Comparison of ENCODE assay signal across 22 cellular contexts in genomic region chr17:35053204-35053603, GRCh38. TPM values are rescaled to one million over a fixed set of nuclear protein-coding genes. Genes with fewer than 3 reads are reported as not detected.
DNase-seq lines count a peak whose midpoint lies in the region; ATAC-seq, FAIRE-seq and TF ChIP-seq lines count a peak whose summit lies in the region.
"Had no signal": no experiment of that assay in that cellular context is flagged by ENCODE, and none has a peak within 500 bp of the region (broad histone marks: within the 10 kb centered on the region; RNA-seq: fewer than 3 reads in every experiment).

No MANE protein-coding gene starts in this region.

- TF ChIP-seq RAD21 in SK-N-SH (IDR thresholded peaks at IDR 0.05; ENCODE audit: low read length), result no peak

- H2AFZ ChIP-seq in SK-N-SH (ENCODE audit: low read depth) (no peak overlapping the region), astrocyte (ENCODE audit: low read depth, low read length) (no peak overlapping the region)
- H2AFZ ChIP-seq: parathyroid adenoma, PC-9 had no signal

- POLR2A ChIA-PET in SK-N-SH (lab: Yijun Ruan, JAX), result no interaction called here
- POLR2A ChIA-PET in CD8-positive, alpha-beta T cell (lab: Charles Lee), result interaction anchor here (1.3 to 2.0 kb wide), 2 partner anchors 10 to 30 kb away, joined by 4 to 11 read pairs; partner anchors contain the start of gene RFFL
- POLR2A ChIA-PET in naive thymus-derived CD8-positive, alpha-beta T cell (lab: Charles Lee), result interaction anchor here (1.2 to 3.4 kb wide), 7 partner anchors 10 to 92 kb away, joined by 3 to 41 read pairs (median 4); partner anchors contain the start of genes CCT6B, RAD51D, RFFL and ZNF830

- no peak for TF ChIP-seq CTCF in SK-N-SH (IDR thresholded peaks at IDR 0.05)
- no peak for TF ChIP-seq CTCF in CD8-positive, alpha-beta T cell (IDR thresholded peaks at IDR 0.05)
- TF ChIP-seq CTCF in astrocyte (IDR thresholded peaks at IDR 0.05; ENCODE audit: insufficient read depth, low read depth, low read length), result no peak
- no peak for TF ChIP-seq CTCF in esophagus muscularis mucosa (IDR thresholded peaks at IDR 0.05)

- no peak for TF ChIP-seq POLR2A in esophagus muscularis mucosa (IDR thresholded peaks at IDR 0.05; ENCODE audit: low read depth)

- no peaks in the 10 kb centered on the region for H3K27me3 Mint-ChIP-seq in CD8-positive, alpha-beta T cell (ENCODE audit: low read depth)
- H3K27me3 Mint-ChIP-seq in astrocyte (ENCODE audit: low read depth, unreplicated experiment), result no peaks in the 10 kb centered on the region
- H3K27me3 Mint-ChIP-seq in naive thymus-derived CD8-positive, alpha-beta T cell, result no peaks in the 10 kb centered on the region
- H3K27me3 Mint-ChIP-seq: activated naive CD8-positive, alpha-beta T cell treated with anti-CD3 and anti-CD28 coated beads, Interleukin-2, amount 10 ng/mL, durations not matched to agents 7 days and 5 days had no signal

- ATAC-seq in SK-N-SH treated with all-trans-retinoic acid at 6 μM for 48 hours, result no peak
- ATAC-seq in CD8-positive, alpha-beta T cell, result no peak
- no peak for ATAC-seq in naive thymus-derived CD8-positive, alpha-beta T cell
- ATAC-seq in HG02642 (IDR thresholded peaks at IDR 0.05; ENCODE audit: poor library complexity, unreplicated experiment), result no peak
- ATAC-seq in HG03039 (IDR thresholded peaks at IDR 0.05; ENCODE audit: unreplicated experiment), result no peak

- H3K4me2 ChIP-seq in SK-N-SH (peak overlapping the region; percentile 29; the same call in 1 of the 2 replicates), astrocyte (ENCODE audit: low read length) (peak overlapping the region; percentile 66)
- H3K4me2 ChIP-seq: PC-9 had no signal

- H3K4me1 Mint-ChIP-seq in CD8-positive, alpha-beta T cell (ENCODE audit: low read depth), result peaks cover 82% of the 10 kb centered on the region
- peaks cover 30% of the 10 kb centered on the region for H3K4me1 Mint-ChIP-seq in astrocyte (ENCODE audit: low read depth, unreplicated experiment)
- peaks cover 46 to 87% (median 82%) of the 10 kb centered on the region in 4 donors for H3K4me1 Mint-ChIP-seq in naive thymus-derived CD8-positive, alpha-beta T cell

- H3K4me1 ChIP-seq in SK-N-SH (ENCODE audit: control insufficient read depth in 1 of 2, insufficient read depth in 2 of 2, low read depth in 1 of 2, low read length in 1 of 2), result peaks cover 0 to 3% of the 10 kb centered on the region in 2 experiments; a peak in 1 of 4 replicates
- peaks cover 58% of the 10 kb centered on the region for H3K4me1 ChIP-seq in CD8-positive, alpha-beta T cell (ENCODE audit: insufficient read depth, low read length)
- H3K4me1 ChIP-seq in astrocyte (ENCODE audit: insufficient read depth, low read length), result peaks cover 23% of the 10 kb centered on the region
- peaks cover 0 to 23% (median 20%) of the 10 kb centered on the region in 4 donors for H3K4me1 ChIP-seq in esophagus muscularis mucosa

- peaks cover 18% of the 10 kb centered on the region for H3K36me3 Mint-ChIP-seq in CD8-positive, alpha-beta T cell
- H3K36me3 Mint-ChIP-seq in astrocyte (ENCODE audit: low read depth, unreplicated experiment), result no peaks in the 10 kb centered on the region
- peaks cover 4 to 9% (median 6%) of the 10 kb centered on the region in 3 donors for H3K36me3 Mint-ChIP-seq in naive thymus-derived CD8-positive, alpha-beta T cell

- intact Hi-C loops in CD8-positive, alpha-beta T cell (cut with DNase I, micrococcal nuclease), result no loop called here
- intact Hi-C loops in esophagus muscularis mucosa (cut with DNase I), result no loop called here

- CTCF ChIA-PET in SK-N-SH (lab: Yijun Ruan, JAX), result interaction anchor here (1.4 to 1.8 kb wide), 2 partner anchors 12 to 27 kb away, joined by 3 to 4 read pairs; no protein-coding TSS in a partner anchor
- CTCF ChIA-PET in CD8-positive, alpha-beta T cell (lab: Charles Lee), result interaction anchor here (1.4 to 4.9 kb wide), 3 partner anchors 10 to 66 kb away, joined by 5 to 29 read pairs (median 8); partner anchors contain the start of genes RAD51D and RFFL

- no peak overlapping the region for H3K9ac ChIP-seq in SK-N-SH
- H3K9ac ChIP-seq in astrocyte (ENCODE audit: low read length), result no peak overlapping the region
- H3K9ac ChIP-seq: parathyroid adenoma had no signal

- H4K20me1 ChIP-seq in SK-N-SH (ENCODE audit: insufficient read depth), result no peaks in the 10 kb centered on the region
- peaks cover 12% of the 10 kb centered on the region for H4K20me1 ChIP-seq in astrocyte (ENCODE audit: insufficient read depth, low read length)

- no peak for TF ChIP-seq EP300 in SK-N-SH (IDR thresholded peaks at IDR 0.05; ENCODE audit: borderline replicate concordance in 1 of 2, low read depth in 1 of 2, low read length in 1 of 2)
- TF ChIP-seq EP300 in esophagus muscularis mucosa (IDR thresholded peaks at IDR 0.05), result no peak

- H3K27me3 ChIP-seq in SK-N-SH (ENCODE audit: insufficient read depth) (no peaks in the 10 kb centered on the region), astrocyte (ENCODE audit: insufficient read depth, low read length) (no peaks in the 10 kb centered on the region), esophagus muscularis mucosa (no peaks in the 10 kb centered on the region)
- H3K27me3 ChIP-seq in CD8-positive, alpha-beta T cell (ENCODE audit: insufficient read depth, low read length), result no peaks in the 10 kb centered on the region
- H3K27me3 ChIP-seq: BE2C, brain microvascular endothelial cell had no signal

- DNase-seq in SK-N-SH, result no peak
- no peak for DNase-seq in CD8-positive, alpha-beta T cell
- no peak for DNase-seq in astrocyte (ENCODE audit: low read depth)
- no peak for DNase-seq in naive thymus-derived CD8-positive, alpha-beta T cell
- no peak for DNase-seq in esophagus muscularis mucosa (ENCODE audit: extremely low spot score)
- DNase-seq: activated CD4-positive, CD25-positive, alpha-beta regulatory T cell treated with anti-CD3 and anti-CD28 coated beads, Interleukin-2, amount 50 U/mL, for 72 hours; activated naive CD8-positive, alpha-beta T cell treated with anti-CD3 and anti-CD28 coated beads, Interleukin-2, amount 10 ng/mL, durations not matched to agents 7 days and 5 days; BE2C; brain microvascular endothelial cell; cortex of kidney; H7; PC-9; stimulated activated CD4-positive, alpha-beta T cell treated with anti-CD3 and anti-CD28 coated beads, Interleukin-2, amount 100 ng/mL, for 24 hours; T1000 had no signal

- no peak overlapping the region for H3K4me3 Mint-ChIP-seq in CD8-positive, alpha-beta T cell
- no peak overlapping the region for H3K4me3 Mint-ChIP-seq in astrocyte (ENCODE audit: unreplicated experiment)
- peak overlapping the region in 7 of 10 donors; percentile 32 to 86 (median 73) for H3K4me3 Mint-ChIP-seq in naive thymus-derived CD8-positive, alpha-beta T cell
- H3K4me3 Mint-ChIP-seq: activated naive CD8-positive, alpha-beta T cell treated with anti-CD3 and anti-CD28 coated beads, Interleukin-2, amount 10 ng/mL, durations not matched to agents 7 days and 5 days had no signal

- peaks cover 21% of the 10 kb centered on the region for H3K79me2 ChIP-seq in SK-N-SH (ENCODE audit: insufficient read depth)
- peaks cover 67% of the 10 kb centered on the region for H3K79me2 ChIP-seq in astrocyte (ENCODE audit: insufficient read depth, low read length)
- H3K79me2 ChIP-seq: parathyroid adenoma had no signal

- no peaks in the 10 kb centered on the region for H3K9me3 Mint-ChIP-seq in CD8-positive, alpha-beta T cell
- peaks cover 3% of the 10 kb centered on the region for H3K9me3 Mint-ChIP-seq in astrocyte (ENCODE audit: unreplicated experiment)
- peaks cover 0 to 13% (median 0%) of the 10 kb centered on the region in 9 donors for H3K9me3 Mint-ChIP-seq in naive thymus-derived CD8-positive, alpha-beta T cell
- H3K9me3 Mint-ChIP-seq: activated naive CD8-positive, alpha-beta T cell treated with anti-CD3 and anti-CD28 coated beads, Interleukin-2, amount 10 ng/mL, durations not matched to agents 7 days and 5 days had no signal

- H3F3A ChIP-seq in SK-N-SH (replicated peaks; ENCODE audit: insufficient read depth), result peaks cover 8% of the 10 kb centered on the region

- peak overlapping the region; percentile 94 for H3K27ac Mint-ChIP-seq in CD8-positive, alpha-beta T cell
- H3K27ac Mint-ChIP-seq in astrocyte (ENCODE audit: unreplicated experiment), result no peak overlapping the region
- peak overlapping the region; percentile 92 to 99 (median 94) for H3K27ac Mint-ChIP-seq in naive thymus-derived CD8-positive, alpha-beta T cell
- H3K27ac Mint-ChIP-seq: activated naive CD8-positive, alpha-beta T cell treated with anti-CD3 and anti-CD28 coated beads, Interleukin-2, amount 10 ng/mL, durations not matched to agents 7 days and 5 days had no signal

- H3K27ac ChIP-seq in SK-N-SH (ENCODE audit: low read depth in 2 of 2, low read length in 1 of 2) (no peak overlapping the region; a peak in 1 of 4 replicates), astrocyte (ENCODE audit: low read depth, low read length) (no peak overlapping the region), esophagus muscularis mucosa (replicated peaks in 1 of 4) (no peak overlapping the region)
- no peak overlapping the region for H3K27ac ChIP-seq in CD8-positive, alpha-beta T cell (ENCODE audit: low read depth, low read length)
- H3K27ac ChIP-seq: 22Rv1, parathyroid adenoma, PC-9 had no signal

- FAIRE-seq in astrocyte (lab: Jason Lieb, UNC), result no peak
- FAIRE-seq: islet of Langerhans, urothelium cell line had no signal

- no peaks in the 10 kb centered on the region for H3K36me3 ChIP-seq in SK-N-SH (replicated peaks in 1 of 2; ENCODE audit: control insufficient read depth in 1 of 2, insufficient read depth in 2 of 2, low read length in 1 of 2)
- H3K36me3 ChIP-seq in CD8-positive, alpha-beta T cell (ENCODE audit: insufficient read depth, low read length), result no peaks in the 10 kb centered on the region
- no peaks in the 10 kb centered on the region for H3K36me3 ChIP-seq in astrocyte (ENCODE audit: insufficient read depth, low read length)
- H3K36me3 ChIP-seq in esophagus muscularis mucosa, result peaks cover 0 to 3% (median 0%) of the 10 kb centered on the region in 4 donors
- H3K36me3 ChIP-seq: BE2C, brain microvascular endothelial cell had no signal

- H3K9me3 ChIP-seq in SK-N-SH (no peaks in the 10 kb centered on the region), astrocyte (ENCODE audit: insufficient read depth, low read depth, low read length) (no peaks in the 10 kb centered on the region), esophagus muscularis mucosa (no peaks in the 10 kb centered on the region)
- H3K9me3 ChIP-seq in CD8-positive, alpha-beta T cell (ENCODE audit: low read length), result no peaks in the 10 kb centered on the region
- H3K9me3 ChIP-seq: BE2C had no signal

- 82% methylated on average over 1 of the region's 1 CpG for WGBS in SK-N-SH (ENCODE audit: low lambda C conversion rate)
- WGBS in esophagus muscularis mucosa, result 100% methylated on average over 1 of the region's 1 CpG

- H3K4me3 ChIP-seq in SK-N-SH (ENCODE audit: low read depth in 2 of 2, low read length in 1 of 2), result no peak overlapping the region
- no peak overlapping the region for H3K4me3 ChIP-seq in CD8-positive, alpha-beta T cell (ENCODE audit: low read depth, low read length)
- H3K4me3 ChIP-seq in astrocyte (ENCODE audit: insufficient read depth, low read depth, low read length), result no peak overlapping the region
- no peak overlapping the region for H3K4me3 ChIP-seq in esophagus muscularis mucosa
- H3K4me3 ChIP-seq: lung, PC-9 had no signal

- H3K9me2 ChIP-seq in SK-N-SH, result no peaks in the 10 kb centered on the region

RNA-seq across cellular contexts. Expression of gene RFFL, which starts 10.3 kb away (rescaled TPM):
- polyA plus RNA-seq in SK-N-SH (2012; rRNA removed), result 10.1 and 12.7 TPM in 2 replicates
- polyA plus RNA-seq in SK-N-SH (2012; cell fraction: cytosol; rRNA removed), result 9.4 and 13.4 TPM in 2 replicates
- 11.3 and 13.1 TPM in 2 replicates for polyA plus RNA-seq in SK-N-SH (2012; cell fraction: nucleus; rRNA removed)
- 10 to 100 TPM; 55.2 to 64.4 TPM for total RNA-seq in CD8-positive, alpha-beta T cell
- 9.5 and 11.1 TPM in 2 replicates for total RNA-seq in astrocyte
- total RNA-seq in naive thymus-derived CD8-positive, alpha-beta T cell, result 10 to 100 TPM; 69.1 to 70.1 TPM
- polyA plus RNA-seq in naive thymus-derived CD8-positive, alpha-beta T cell, result 10 to 100 TPM; 30.8 to 39.7 (median 31.9) TPM
- total RNA-seq in esophagus muscularis mucosa, result 10 to 100 TPM; 19.5 to 40.9 (median 33.3) TPM

Comparison
In these comparisons a context has a peak if more than half of its experiments do, and no peak if none do; other contexts are left out.
1. H3K4me3 Mint-ChIP-seq: peak in naive thymus-derived CD8-positive, alpha-beta T cell (7 of 10); none in CD8-positive, alpha-beta T cell (single experiment) and astrocyte (single experiment).